11 cellular contexts compared by ENCODE assay signal in genomic region chr17:7745748-7746470, GRCh38. TPM values are rescaled to one million over a fixed set of nuclear protein-coding genes. Genes with fewer than 3 reads are reported as not detected.
DNase-seq lines count a peak whose midpoint lies in the region; ATAC-seq and TF ChIP-seq lines count a peak whose summit lies in the region.
"Had no signal": no experiment of that assay in that cellular context is flagged by ENCODE, and none has a peak within 500 bp of the region (broad histone marks: within the 10 kb centered on the region; RNA-seq: fewer than 3 reads in every experiment).

No MANE protein-coding gene starts in this region.

- no peak overlapping the region for H3K27ac Mint-ChIP-seq in effector memory CD8-positive, alpha-beta T cell
- H3K27ac Mint-ChIP-seq: brain had no signal

- H3K36me3 ChIP-seq in SJSA1, result no peaks in the 10 kb centered on the region
- no peaks in the 10 kb centered on the region for H3K36me3 ChIP-seq in upper lobe of right lung

- H3K4me1 Mint-ChIP-seq in effector memory CD8-positive, alpha-beta T cell (ENCODE audit: low read depth in 2 of 2), result no peaks in the 10 kb centered on the region
- H3K4me1 Mint-ChIP-seq: brain had no signal

- H3K4me3 ChIP-seq in SJSA1 (no peak overlapping the region), upper lobe of right lung (no peak overlapping the region)

- H3K27me3 ChIP-seq in SJSA1 (replicated peaks), result no peaks in the 10 kb centered on the region
- H3K27me3 ChIP-seq in upper lobe of right lung, result peaks cover under 1% of the 10 kb centered on the region

- peaks cover 21 to 30% of the 10 kb centered on the region in 2 donors for H3K27me3 Mint-ChIP-seq in effector memory CD8-positive, alpha-beta T cell

- H3K9me3 Mint-ChIP-seq in effector memory CD8-positive, alpha-beta T cell, result no peaks in the 10 kb centered on the region

- H3K9me3 ChIP-seq in SJSA1 (replicated peaks) (peaks cover 2% of the 10 kb centered on the region; the same call in 1 of the 2 replicates), upper lobe of right lung (no peaks in the 10 kb centered on the region)

- ATAC-seq in upper lobe of right lung, result peak; percentile 56
- no peak for ATAC-seq in effector memory CD8-positive, alpha-beta T cell (replicated peaks)
- no peak for ATAC-seq in HG03432 (IDR thresholded peaks at IDR 0.05; ENCODE audit: unreplicated experiment)
- no peak for ATAC-seq in GM21737 (IDR thresholded peaks at IDR 0.05; ENCODE audit: unreplicated experiment)

- DNase-seq in DMS53 (lab: John Stamatoyannopoulos, UW) (peak; percentile 59), DMS53 treated with DMSO at 0.1 percent for 48 hours (lab: John Stamatoyannopoulos, UW; ENCODE audit: unreplicated experiment) (no peak), SJSA1 (ENCODE audit: low read depth in 1 of 2, low spot score in 2 of 2) (peak; percentile 81 to 88), fibroblast of peridontal ligament (ENCODE audit: extremely low read depth) (peak; percentile 86), upper lobe of right lung (peak; percentile 67)
- DNase-seq in effector memory CD8-positive, alpha-beta T cell, result no peak
- DNase-seq: 8988T had no signal

- TF ChIP-seq CTCF in upper lobe of right lung (IDR thresholded peaks at IDR 0.05), result no peak

- H3K4me3 Mint-ChIP-seq in effector memory CD8-positive, alpha-beta T cell, result no peak overlapping the region
- H3K4me3 Mint-ChIP-seq: brain had no signal

- H3K36me3 Mint-ChIP-seq in effector memory CD8-positive, alpha-beta T cell (ENCODE audit: insufficient read depth), result peaks cover 5% of the 10 kb centered on the region

- H3K4me1 ChIP-seq in SJSA1 (replicated peaks), result peaks cover 37% of the 10 kb centered on the region
- H3K4me1 ChIP-seq in upper lobe of right lung, result no peaks in the 10 kb centered on the region

- H3K27ac ChIP-seq in SJSA1 (peak overlapping the region; percentile 33; the same call in 1 of the 2 replicates), upper lobe of right lung (no peak overlapping the region)

- intact Hi-C loops in upper lobe of right lung (cut with DNase I), result no loop called here

RNA-seq across cellular contexts. Expression of gene DNAH2, which starts 28.4 kb away (rescaled TPM):
- total RNA-seq in SJSA1 (2014; rRNA removed; shearing (Covaris generic)), result not detected in 2 replicates
- total RNA-seq in upper lobe of right lung, result 0.58 TPM

RNA-seq across cellular contexts. Expression of gene EFNB3, which starts 40.9 kb away (rescaled TPM):
- total RNA-seq in SJSA1 (2014; rRNA removed; shearing (Covaris generic)), result not detected in 2 replicates
- total RNA-seq in upper lobe of right lung, result 0.32 TPM
- total RNA-seq: mononuclear cell had no signal

RNA-seq across cellular contexts. Expression of gene WRAP53, which starts 57.6 kb away (rescaled TPM):
- total RNA-seq in SJSA1 (2014; rRNA removed; shearing (Covaris generic)), result 13.8 and 14.2 TPM in 2 replicates
- 5.7 TPM for total RNA-seq in upper lobe of right lung

RNA-seq across cellular contexts. Expression of gene TP53, which starts 58.6 kb away (rescaled TPM):
- total RNA-seq in SJSA1 (2014; rRNA removed; shearing (Covaris generic)), result 28.4 and 40.6 TPM in 2 replicates
- 41.7 TPM for total RNA-seq in upper lobe of right lung

Comparison
In these comparisons a context has a peak if more than half of its experiments do, and no peak if none do; other contexts are left out.
1. DNase-seq: peak in DMS53 (single experiment), SJSA1 (2 of 2), fibroblast of peridontal ligament (single experiment) and upper lobe of right lung (single experiment); none in DMS53 treated with DMSO at 0.1 percent for 48 hours (single experiment) and effector memory CD8-positive, alpha-beta T cell (0 of 3).